8 cellular contexts compared by ENCODE assay signal in the genomic region with DNA sequence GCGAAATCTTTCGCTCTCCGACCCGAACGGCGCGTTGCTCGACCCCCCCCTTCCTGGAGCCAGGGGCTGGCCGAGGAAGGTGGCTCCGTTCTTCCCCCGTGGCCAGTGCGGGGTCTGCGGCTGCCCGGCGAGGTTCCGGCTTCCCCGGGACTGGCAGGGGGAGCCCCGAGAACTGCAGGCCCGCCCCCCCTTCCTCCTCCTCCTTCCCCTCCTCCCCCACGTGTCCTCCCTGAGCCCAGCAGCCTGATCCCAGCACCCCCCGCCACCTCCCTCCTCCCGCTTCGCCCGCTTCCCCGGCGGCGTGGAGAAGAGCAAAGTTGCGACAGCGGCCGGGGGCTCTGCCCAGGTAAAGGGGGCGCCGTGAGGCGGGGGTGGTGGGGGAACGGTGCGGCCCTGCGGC. TPM values are rescaled to one million over a fixed set of nuclear protein-coding genes. Genes with fewer than 3 reads are reported as not detected.
DNase-seq lines count a peak whose midpoint lies in the region; ATAC-seq and TF ChIP-seq lines count a peak whose summit lies in the region.

No MANE protein-coding gene starts in this region.

- H3K4me1 Mint-ChIP-seq in naive B cell: peaks cover 11 to 16% (median 12%) of the 10 kb centered on the region in 3 donors

- no CpG with 5 or more reads among the region's 36 CpGs for WGBS in mammary epithelial cell (ENCODE audit: low coverage, missing lambda C conversion rate)

- H3K9me3 ChIP-seq in AG04450 (ENCODE audit: control insufficient read depth, insufficient read depth, low read length): no peaks in the 10 kb centered on the region; the same call in 1 of the 2 replicates
- H3K9me3 ChIP-seq in HUES6 (ENCODE audit: control insufficient read depth, insufficient read depth, low read depth, low read length): no peaks in the 10 kb centered on the region
- H3K9me3 ChIP-seq in mammary epithelial cell (replicated peaks; ENCODE audit: insufficient read depth, low read length): no peaks in the 10 kb centered on the region

- POLR2A ChIA-PET in AG04450 (lab: Yijun Ruan, JAX): no interaction called here

- TF ChIP-seq CTCF in AG04450 (IDR thresholded peaks at IDR 0.05; ENCODE audit: low read depth, low read length) (no peak), mammary epithelial cell (conservative IDR thresholded peaks at IDR 0.05 in 1 of 2, IDR thresholded peaks at IDR 0.05 in 1 of 2; ENCODE audit: extremely low read depth in 1 of 2, insufficient read depth in 1 of 2, low read depth in 1 of 2, low read length in 2 of 2) (no peak), foreskin keratinocyte (conservative IDR thresholded peaks at IDR 0.05) (no peak)

- no peaks in the 10 kb centered on the region for H3K27me3 ChIP-seq in AG04450 (ENCODE audit: control insufficient read depth, insufficient read depth, low read length)
- peaks cover 70% of the 10 kb centered on the region for H3K27me3 ChIP-seq in HUES6 (ENCODE audit: control insufficient read depth, insufficient read depth, low read length)
- no peaks in the 10 kb centered on the region for H3K27me3 ChIP-seq in mammary epithelial cell (ENCODE audit: insufficient read depth, low read length)
- H3K27me3 ChIP-seq in foreskin keratinocyte: peaks cover 6% of the 10 kb centered on the region

- no peak overlapping the region for H3K9ac ChIP-seq in HUES6 (ENCODE audit: low read length)
- H3K9ac ChIP-seq in mammary epithelial cell (ENCODE audit: insufficient read depth, low read length): no peak overlapping the region

- BruUV-seq in mammary epithelial cell (replicated peaks; lab: Mats Ljungman, UMichigan): no TSS peak

- H3K36me3 Mint-ChIP-seq in naive B cell: no peaks in the 10 kb centered on the region

- no peak overlapping the region for H3K27ac Mint-ChIP-seq in naive B cell

- H3K4me3 Mint-ChIP-seq in naive B cell: peak overlapping the region in 5 of 8 donors; percentile 29 to 82 (median 67)

- H2AFZ ChIP-seq in mammary epithelial cell (ENCODE audit: low read depth, low read length): no peak overlapping the region

- no peaks in the 10 kb centered on the region for H3K27me3 Mint-ChIP-seq in naive B cell

- in situ Hi-C loops in mammary epithelial cell (cut with MboI; ENCODE audit: low sequenced_read_pairs in 2 of 2): no loop called here

- H3K9me3 Mint-ChIP-seq in naive B cell: no peaks in the 10 kb centered on the region

- H3K27ac ChIP-seq in AG04450 (ENCODE audit: low read depth, low read length): no peak overlapping the region
- H3K27ac ChIP-seq in HUES6 (ENCODE audit: low read depth, low read length): no peak overlapping the region
- H3K27ac ChIP-seq in mammary epithelial cell (ENCODE audit: insufficient read depth, low read depth, low read length): no peak overlapping the region
- no peak overlapping the region for H3K27ac ChIP-seq in foreskin keratinocyte

- dilution Hi-C loops in mammary epithelial cell (cut with HindIII; ENCODE audit: low sequenced_read_pairs): no loop called here

- H3K4me1 ChIP-seq in HUES6 (ENCODE audit: control insufficient read depth, insufficient read depth, low read length): peaks cover 3% of the 10 kb centered on the region; the same call in 1 of the 2 replicates
- peaks cover 3% of the 10 kb centered on the region for H3K4me1 ChIP-seq in mammary epithelial cell (ENCODE audit: insufficient read depth, low read length)
- no peaks in the 10 kb centered on the region for H3K4me1 ChIP-seq in foreskin keratinocyte

- H3K4me3 ChIP-seq in AG04450 (ENCODE audit: low read depth, low read length): peak overlapping the region; percentile 59
- peak overlapping the region; percentile 81 for H3K4me3 ChIP-seq in HUES6 (ENCODE audit: low read depth, low read length)
- H3K4me3 ChIP-seq in mammary epithelial cell (replicated peaks in 1 of 3; ENCODE audit: insufficient read depth in 1 of 3, low read depth in 2 of 3, low read length in 3 of 3): no peak overlapping the region

- no peaks in the 10 kb centered on the region for H4K20me1 ChIP-seq in mammary epithelial cell (ENCODE audit: insufficient read depth, low read length)

- no peak for DNase-seq in AG04450 (ENCODE audit: low read depth, low spot score)
- no peak for DNase-seq in mammary epithelial cell
- peak; percentile 17 for DNase-seq in naive B cell
- no peak for DNase-seq in foreskin keratinocyte
- no peak for DNase-seq in DMS79 treated with DMSO at 0.1 percent for 48 hours (lab: John Stamatoyannopoulos, UW)

- H3K4me2 ChIP-seq in mammary epithelial cell (ENCODE audit: insufficient read depth, low read depth, low read length): peak overlapping the region; percentile 87

- ATAC-seq in naive B cell (ENCODE audit: low read depth in 2 of 2) (no peak), HG03457 (IDR thresholded peaks at IDR 0.05; ENCODE audit: unreplicated experiment) (no peak), foreskin keratinocyte (no peak), GM21390 (IDR thresholded peaks at IDR 0.05; ENCODE audit: unreplicated experiment) (no peak)

- CTCF ChIA-PET in AG04450 (lab: Charles Lee): no interaction called here
- CTCF ChIA-PET in mammary epithelial cell (lab: Charles Lee; ENCODE audit: low non-redundant PET): no interaction called here

- intact Hi-C loops in mammary epithelial cell (cut with micrococcal nuclease): loop anchor here (5.0 kb wide), 1 partner anchor 48 kb away; no protein-coding TSS in a partner anchor

- no peaks in the 10 kb centered on the region for H3K36me3 ChIP-seq in HUES6 (ENCODE audit: control insufficient read depth, insufficient read depth, low read length)
- H3K36me3 ChIP-seq in mammary epithelial cell (ENCODE audit: insufficient read depth, low read length): no peaks in the 10 kb centered on the region

- no peaks in the 10 kb centered on the region for H3K79me2 ChIP-seq in mammary epithelial cell (ENCODE audit: insufficient read depth, low read length)

RNA-seq across cellular contexts. Expression of a gene that starts 2.4 kb away (rescaled TPM):
- polyA plus RNA-seq in AG04450 (2011; rRNA removed): 1.0 and 1.7 TPM in 2 replicates
- polyA minus RNA-seq in AG04450 (2011; rRNA and poly(A)+ RNA removed): 2.4 and 2.9 TPM in 2 replicates
- 1 to 10 TPM; 2.2 to 7.2 TPM for total RNA-seq in mammary epithelial cell
- 1.1 TPM for polyA plus RNA-seq in mammary epithelial cell
- polyA minus RNA-seq in mammary epithelial cell: 13.1 TPM
- 1 to 10 TPM in 2 of 6 donors, under 1 TPM in 3, not detected in 1; 0.31 to 2.1 (median 0.70) TPM for polyA plus RNA-seq in naive B cell (ENCODE audit: low read depth in 6 of 6)
- 3.3 and 3.5 TPM in 2 replicates for total RNA-seq in foreskin keratinocyte
- 1.2 and 1.7 TPM in 2 replicates for polyA plus RNA-seq in foreskin keratinocyte

Comparison
In these comparisons a context has a peak if more than half of its experiments do, and no peak if none do; other contexts are left out.
1. H3K4me3 ChIP-seq: peak in AG04450 (single experiment) and HUES6 (single experiment); none in mammary epithelial cell (0 of 3).